In the genomic region with DNA sequence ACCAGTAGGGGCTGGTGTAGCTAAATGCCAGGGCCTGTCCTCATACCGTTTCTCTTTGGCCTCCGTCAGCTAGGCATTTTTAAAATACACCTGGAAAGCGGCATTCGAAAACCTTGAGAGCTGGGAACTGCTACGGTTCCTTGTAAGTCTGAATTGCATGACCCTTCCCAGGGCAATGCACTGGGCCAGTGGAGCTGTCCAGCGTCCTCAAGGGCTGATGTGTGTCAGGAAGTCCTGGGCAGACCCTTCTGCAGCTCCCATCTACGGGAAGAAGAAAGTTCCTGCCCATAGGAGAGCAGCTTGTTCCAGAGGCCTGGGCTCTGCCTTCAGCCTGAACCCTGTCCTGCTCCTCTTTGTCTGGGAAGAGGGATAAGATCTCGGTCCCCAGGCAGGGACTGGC, we compare ENCODE assay signal across 19 cellular contexts. TPM values are rescaled to one million over a fixed set of nuclear protein-coding genes. Genes with fewer than 3 reads are reported as not detected.
DNase-seq lines count a peak whose midpoint lies in the region; ATAC-seq lines count a peak whose summit lies in the region.
"Had no signal": no experiment of that assay in that cellular context is flagged by ENCODE, and none has a peak within 500 bp of the region (broad histone marks: within the 10 kb centered on the region; RNA-seq: fewer than 3 reads in every experiment).

No MANE protein-coding gene starts in this region.

- peaks cover 11% of the 10 kb centered on the region for H3K9me3 Mint-ChIP-seq in activated naive CD8-positive, alpha-beta T cell treated with anti-CD3 and anti-CD28 coated beads for 36 hours
- peaks cover 12% of the 10 kb centered on the region for H3K9me3 Mint-ChIP-seq in activated naive CD8-positive, alpha-beta T cell treated with anti-CD3 and anti-CD28 coated beads, Interleukin-2, amount 50 U/mL, for 24 hours
- H3K9me3 Mint-ChIP-seq in activated T-helper 1 cell treated with anti-CD3 and anti-CD28 coated beads, Interleukin-12 subunit alpha, Interleukin-12 subunit beta, Interleukin-2, Interleukin-4 antibody, amounts not matched to agents 30 ng/mL and 10 ng/mL and 1 ng/mL, durations not matched to agents 14 hours and 24 hours and 36 hours = peaks cover 16% of the 10 kb centered on the region
- H3K9me3 Mint-ChIP-seq in stimulated activated effector memory CD8-positive, alpha-beta T cell treated with anti-CD3 and anti-CD28 coated beads, Interleukin-12 subunit alpha, Interleukin-12 subunit beta, amount 100 ng/mL, for 72 hours = peaks cover 8% of the 10 kb centered on the region
- peaks cover 0 to under 1% (median 0%) of the 10 kb centered on the region in 3 donors for H3K9me3 Mint-ChIP-seq in T-cell
- H3K9me3 Mint-ChIP-seq: CD8-positive, alpha-beta memory T cell; T-helper 1 cell treated with Interleukin-12 subunit alpha and Interleukin-12 subunit beta and Interleukin-4 antibody, amounts not matched to agents 30 μg/mL and 1 μg/mL, for 36 hours had no signal

- POLR2A ChIA-PET in T-cell (lab: Charles Lee) = no interaction called here

- peaks cover 64% of the 10 kb centered on the region for H3K4me1 Mint-ChIP-seq in activated naive CD8-positive, alpha-beta T cell treated with anti-CD3 and anti-CD28 coated beads for 36 hours
- peaks cover 84% of the 10 kb centered on the region for H3K4me1 Mint-ChIP-seq in activated naive CD8-positive, alpha-beta T cell treated with anti-CD3 and anti-CD28 coated beads, Interleukin-2, amount 50 U/mL, for 24 hours
- peaks cover 78% of the 10 kb centered on the region for H3K4me1 Mint-ChIP-seq in activated T-helper 1 cell treated with anti-CD3 and anti-CD28 coated beads, Interleukin-12 subunit alpha, Interleukin-12 subunit beta, Interleukin-2, Interleukin-4 antibody, amounts not matched to agents 30 ng/mL and 10 ng/mL and 1 ng/mL, durations not matched to agents 14 hours and 24 hours and 36 hours (ENCODE audit: low read depth)
- H3K4me1 Mint-ChIP-seq in stimulated activated effector memory CD8-positive, alpha-beta T cell treated with anti-CD3 and anti-CD28 coated beads, Interleukin-12 subunit alpha, Interleukin-12 subunit beta, amount 100 ng/mL, for 72 hours = peaks cover 85% of the 10 kb centered on the region
- H3K4me1 Mint-ChIP-seq in T-cell = peaks cover 50 to 70% (median 58%) of the 10 kb centered on the region in 3 donors

- peak overlapping the region; percentile 61 for H3K27ac Mint-ChIP-seq in activated naive CD8-positive, alpha-beta T cell treated with anti-CD3 and anti-CD28 coated beads for 36 hours
- H3K27ac Mint-ChIP-seq in activated naive CD8-positive, alpha-beta T cell treated with anti-CD3 and anti-CD28 coated beads, Interleukin-2, amount 50 U/mL, for 24 hours = no peak overlapping the region
- H3K27ac Mint-ChIP-seq in activated T-helper 1 cell treated with anti-CD3 and anti-CD28 coated beads, Interleukin-12 subunit alpha, Interleukin-12 subunit beta, Interleukin-2, Interleukin-4 antibody, amounts not matched to agents 30 ng/mL and 10 ng/mL and 1 ng/mL, durations not matched to agents 14 hours and 24 hours and 36 hours = peak overlapping the region; percentile 71
- H3K27ac Mint-ChIP-seq in stimulated activated effector memory CD8-positive, alpha-beta T cell treated with anti-CD3 and anti-CD28 coated beads, Interleukin-12 subunit alpha, Interleukin-12 subunit beta, amount 100 ng/mL, for 72 hours = peak overlapping the region; percentile 95
- H3K27ac Mint-ChIP-seq in T-cell = no peak overlapping the region
- H3K27ac Mint-ChIP-seq: activated CD4-positive, alpha-beta T cell treated with anti-CD3 and anti-CD28 coated beads, Interleukin-2, amount 10 ng/mL, durations not matched to agents 7 days and 5 days; T-helper 1 cell treated with Interleukin-12 subunit alpha and Interleukin-12 subunit beta and Interleukin-4 antibody, amounts not matched to agents 30 μg/mL and 1 μg/mL, for 36 hours had no signal

- peaks cover 95% of the 10 kb centered on the region for H3K36me3 Mint-ChIP-seq in activated naive CD8-positive, alpha-beta T cell treated with anti-CD3 and anti-CD28 coated beads for 36 hours
- peaks cover 91% of the 10 kb centered on the region for H3K36me3 Mint-ChIP-seq in activated naive CD8-positive, alpha-beta T cell treated with anti-CD3 and anti-CD28 coated beads, Interleukin-2, amount 50 U/mL, for 24 hours (ENCODE audit: low read depth)
- peaks cover 94% of the 10 kb centered on the region for H3K36me3 Mint-ChIP-seq in activated T-helper 1 cell treated with anti-CD3 and anti-CD28 coated beads, Interleukin-12 subunit alpha, Interleukin-12 subunit beta, Interleukin-2, Interleukin-4 antibody, amounts not matched to agents 30 ng/mL and 10 ng/mL and 1 ng/mL, durations not matched to agents 14 hours and 24 hours and 36 hours (ENCODE audit: low read depth)
- H3K36me3 Mint-ChIP-seq in stimulated activated effector memory CD8-positive, alpha-beta T cell treated with anti-CD3 and anti-CD28 coated beads, Interleukin-12 subunit alpha, Interleukin-12 subunit beta, amount 100 ng/mL, for 72 hours = peaks cover 90% of the 10 kb centered on the region
- peaks cover 79% of the 10 kb centered on the region for H3K36me3 Mint-ChIP-seq in T-cell

- H3K4me3 Mint-ChIP-seq in activated naive CD8-positive, alpha-beta T cell treated with anti-CD3 and anti-CD28 coated beads for 36 hours = no peak overlapping the region
- no peak overlapping the region for H3K4me3 Mint-ChIP-seq in activated naive CD8-positive, alpha-beta T cell treated with anti-CD3 and anti-CD28 coated beads, Interleukin-2, amount 50 U/mL, for 24 hours
- no peak overlapping the region for H3K4me3 Mint-ChIP-seq in activated T-helper 1 cell treated with anti-CD3 and anti-CD28 coated beads, Interleukin-12 subunit alpha, Interleukin-12 subunit beta, Interleukin-2, Interleukin-4 antibody, amounts not matched to agents 30 ng/mL and 10 ng/mL and 1 ng/mL, durations not matched to agents 14 hours and 24 hours and 36 hours
- no peak overlapping the region for H3K4me3 Mint-ChIP-seq in stimulated activated effector memory CD8-positive, alpha-beta T cell treated with anti-CD3 and anti-CD28 coated beads, Interleukin-12 subunit alpha, Interleukin-12 subunit beta, amount 100 ng/mL, for 72 hours
- H3K4me3 Mint-ChIP-seq in T-cell = no peak overlapping the region
- H3K4me3 Mint-ChIP-seq: activated CD4-positive, alpha-beta T cell treated with anti-CD3 and anti-CD28 coated beads, Interleukin-2, amount 10 ng/mL, durations not matched to agents 7 days and 5 days; CD8-positive, alpha-beta memory T cell; T-helper 1 cell treated with Interleukin-12 subunit alpha and Interleukin-12 subunit beta and Interleukin-4 antibody, amounts not matched to agents 30 μg/mL and 1 μg/mL, for 36 hours had no signal

- peaks cover 4% of the 10 kb centered on the region for H3K27me3 Mint-ChIP-seq in activated naive CD8-positive, alpha-beta T cell treated with anti-CD3 and anti-CD28 coated beads for 36 hours
- H3K27me3 Mint-ChIP-seq in activated naive CD8-positive, alpha-beta T cell treated with anti-CD3 and anti-CD28 coated beads, Interleukin-2, amount 50 U/mL, for 24 hours = peaks cover 4% of the 10 kb centered on the region
- H3K27me3 Mint-ChIP-seq in activated T-helper 1 cell treated with anti-CD3 and anti-CD28 coated beads, Interleukin-12 subunit alpha, Interleukin-12 subunit beta, Interleukin-2, Interleukin-4 antibody, amounts not matched to agents 30 ng/mL and 10 ng/mL and 1 ng/mL, durations not matched to agents 14 hours and 24 hours and 36 hours (ENCODE audit: insufficient read depth) = no peaks in the 10 kb centered on the region
- H3K27me3 Mint-ChIP-seq in T-cell = no peaks in the 10 kb centered on the region
- H3K27me3 Mint-ChIP-seq: activated CD4-positive, alpha-beta T cell treated with anti-CD3 and anti-CD28 coated beads, Interleukin-2, amount 10 ng/mL, durations not matched to agents 7 days and 5 days; CD8-positive, alpha-beta memory T cell had no signal

- no peak for ATAC-seq in activated naive CD8-positive, alpha-beta T cell treated with anti-CD3 and anti-CD28 coated beads, Interleukin-2, amount 50 U/mL, for 24 hours
- no peak for ATAC-seq in stimulated activated effector memory CD8-positive, alpha-beta T cell treated with anti-CD3 and anti-CD28 coated beads, Interleukin-12 subunit alpha, Interleukin-12 subunit beta, amount 100 ng/mL, for 72 hours
- ATAC-seq in HG03521 (IDR thresholded peaks at IDR 0.05; ENCODE audit: unreplicated experiment) (no peak), T-cell (replicated peaks in 1 of 4) (no peak), GM18861 (IDR thresholded peaks at IDR 0.05; ENCODE audit: unreplicated experiment) (no peak)
- ATAC-seq: esophagus mucosa, heart right ventricle had no signal

- DNase-seq in activated naive CD8-positive, alpha-beta T cell treated with anti-CD3 and anti-CD28 coated beads for 36 hours = no peak
- DNase-seq in activated naive CD8-positive, alpha-beta T cell treated with anti-CD3 and anti-CD28 coated beads, Interleukin-2, amount 50 U/mL, for 24 hours = no peak
- DNase-seq in activated T-helper 1 cell treated with anti-CD3 and anti-CD28 coated beads, Interleukin-12 subunit alpha, Interleukin-12 subunit beta, Interleukin-2, Interleukin-4 antibody, amounts not matched to agents 30 ng/mL and 10 ng/mL and 1 ng/mL, durations not matched to agents 14 hours and 24 hours and 36 hours (ENCODE audit: low spot score) = no peak
- peak; percentile 65 for DNase-seq in iPS-NIHi7 (ENCODE audit: extremely low spot score)
- DNase-seq in stimulated activated effector memory CD8-positive, alpha-beta T cell treated with anti-CD3 and anti-CD28 coated beads, Interleukin-12 subunit alpha, Interleukin-12 subunit beta, amount 100 ng/mL, for 72 hours (ENCODE audit: low spot score in 2 of 2) = no peak
- no peak for DNase-seq in T-cell
- DNase-seq: activated CD4-positive, alpha-beta T cell treated with anti-CD3 and anti-CD28 coated beads, Interleukin-2, amount 10 ng/mL, durations not matched to agents 7 days and 5 days; activated T-cell treated with anti-CD3 and anti-CD28 coated beads, Interleukin-2, amount 50 U/mL, for 1 hour; CD8-positive, alpha-beta memory T cell; heart right ventricle; left ventricle myocardium inferior; naive B cell had no signal

- intact Hi-C loops in activated T-helper 1 cell treated with anti-CD3 and anti-CD28 coated beads, Interleukin-12 subunit alpha, Interleukin-12 subunit beta, Interleukin-2, Interleukin-4 antibody, amounts not matched to agents 30 ng/mL and 10 ng/mL and 1 ng/mL, durations not matched to agents 14 hours and 24 hours and 36 hours (cut with micrococcal nuclease) = no loop called here

- CTCF ChIA-PET in T-cell (lab: Charles Lee) = interaction anchor here in 1 of 2 donors (0.6 kb wide), 1 partner anchor 43 kb away, joined by 7 read pairs; no protein-coding TSS in a partner anchor

RNA-seq across cellular contexts. Expression of gene UBASH3A, which starts 34.1 kb away (rescaled TPM):
- total RNA-seq in activated naive CD8-positive, alpha-beta T cell treated with anti-CD3 and anti-CD28 coated beads for 36 hours = 10 to 100 TPM; 38.9 to 41.1 TPM
- total RNA-seq in activated T-helper 1 cell treated with anti-CD3 and anti-CD28 coated beads, Interleukin-12 subunit alpha, Interleukin-12 subunit beta, Interleukin-2, Interleukin-4 antibody, amounts not matched to agents 30 ng/mL and 10 ng/mL and 1 ng/mL, durations not matched to agents 14 hours and 24 hours and 36 hours = 69.1 and 70.8 TPM in 2 replicates
- 10 to 100 TPM; 59.1 to 98.8 (median 80.5) TPM for total RNA-seq in T-cell
- total RNA-seq: A673, HT1080, left ventricle myocardium inferior, temporal lobe had no signal

RNA-seq across cellular contexts. Expression of gene TMPRSS3, which starts 41.9 kb away (rescaled TPM):
- 10 to 100 TPM; 49.1 to 50.7 TPM for total RNA-seq in activated naive CD8-positive, alpha-beta T cell treated with anti-CD3 and anti-CD28 coated beads for 36 hours
- 33.7 and 41.3 TPM in 2 replicates for total RNA-seq in activated T-helper 1 cell treated with anti-CD3 and anti-CD28 coated beads, Interleukin-12 subunit alpha, Interleukin-12 subunit beta, Interleukin-2, Interleukin-4 antibody, amounts not matched to agents 30 ng/mL and 10 ng/mL and 1 ng/mL, durations not matched to agents 14 hours and 24 hours and 36 hours
- total RNA-seq in T-cell = 1 to 10 TPM; 1.2 to 2.4 (median 1.7) TPM
- total RNA-seq: A673, HT1080, left ventricle myocardium inferior, temporal lobe had no signal

RNA-seq across cellular contexts. Expression of gene RSPH1, which starts 58.2 kb away (rescaled TPM):
- total RNA-seq in activated naive CD8-positive, alpha-beta T cell treated with anti-CD3 and anti-CD28 coated beads for 36 hours = under 1 TPM in 1 of 2 experiments, not detected in 1; 0.32 TPM
- not detected in 2 replicates for total RNA-seq in activated T-helper 1 cell treated with anti-CD3 and anti-CD28 coated beads, Interleukin-12 subunit alpha, Interleukin-12 subunit beta, Interleukin-2, Interleukin-4 antibody, amounts not matched to agents 30 ng/mL and 10 ng/mL and 1 ng/mL, durations not matched to agents 14 hours and 24 hours and 36 hours
- under 1 TPM in 2 of 5 donors, not detected in 3; 0.12 to 0.20 TPM for total RNA-seq in T-cell
- total RNA-seq: activated CD4-positive, alpha-beta T cell treated with anti-CD3 and anti-CD28 coated beads, Interleukin-2, amount 10 ng/mL, durations not matched to agents 7 days and 5 days; CD8-positive, alpha-beta memory T cell; HT1080; left ventricle myocardium inferior had no signal

Comparison
In these comparisons a context has a peak if more than half of its experiments do, and no peak if none do; other contexts are left out.
1. H3K27ac Mint-ChIP-seq: peak in activated naive CD8-positive, alpha-beta T cell treated with anti-CD3 and anti-CD28 coated beads for 36 hours (single experiment), activated T-helper 1 cell treated with anti-CD3 and anti-CD28 coated beads, Interleukin-12 subunit alpha, Interleukin-12 subunit beta, Interleukin-2, Interleukin-4 antibody, amounts not matched to agents 30 ng/mL and 10 ng/mL and 1 ng/mL, durations not matched to agents 14 hours and 24 hours and 36 hours (single experiment) and stimulated activated effector memory CD8-positive, alpha-beta T cell treated with anti-CD3 and anti-CD28 coated beads, Interleukin-12 subunit alpha, Interleukin-12 subunit beta, amount 100 ng/mL, for 72 hours (single experiment); none in activated naive CD8-positive, alpha-beta T cell treated with anti-CD3 and anti-CD28 coated beads, Interleukin-2, amount 50 U/mL, for 24 hours (single experiment) and T-cell (0 of 2).
2. RNA of gene TMPRSS3, which starts 41.9 kb away (total RNA-seq): 49.1 to 50.7 TPM in activated naive CD8-positive, alpha-beta T cell treated with anti-CD3 and anti-CD28 coated beads for 36 hours and 33.7 to 41.3 TPM in activated T-helper 1 cell treated with anti-CD3 and anti-CD28 coated beads, Interleukin-12 subunit alpha, Interleukin-12 subunit beta, Interleukin-2, Interleukin-4 antibody, amounts not matched to agents 30 ng/mL and 10 ng/mL and 1 ng/mL, durations not matched to agents 14 hours and 24 hours and 36 hours; 1.2 to 2.4 TPM in T-cell; every median in the first group is over 10 times any median in the second.